In genomic region chr16:2881783-2882459, GRCh38 we compare ENCODE assay signal across 9 cellular contexts. TPM values are rescaled to one million over a fixed set of nuclear protein-coding genes. Genes with fewer than 3 reads are reported as not detected.
DNase-seq lines count a peak whose midpoint lies in the region; ATAC-seq and TF ChIP-seq lines count a peak whose summit lies in the region.
"Not testable (repeated sequence)": the region's sequence is repeated elsewhere in the genome, so short reads cannot be mapped to it uniquely, and the experiment has no call there.
"Had no signal": no experiment of that assay in that cellular context is flagged by ENCODE, and none has a peak within 500 bp of the region (broad histone marks: within the 10 kb centered on the region; RNA-seq: fewer than 3 reads in every experiment).

No MANE protein-coding gene starts in this region.

- not testable (repeated sequence) for H3K27me3 ChIP-seq in mammary epithelial cell (ENCODE audit: insufficient read depth, low read length); right cardiac atrium (ENCODE audit: control insufficient read depth, insufficient read depth); neuron (ENCODE audit: insufficient read depth, low read length); testis

- not testable (repeated sequence) for H3K27ac ChIP-seq in mammary epithelial cell (ENCODE audit: insufficient read depth, low read depth, low read length)
- H3K27ac ChIP-seq in right cardiac atrium (ENCODE audit: low read length), result peak overlapping the region; percentile 82
- H3K27ac ChIP-seq in testis, result peak overlapping the region; percentile 94 to 95

- H3K4me3 ChIP-seq in mammary epithelial cell (replicated peaks in 1 of 3; ENCODE audit: insufficient read depth in 1 of 3, low read depth in 2 of 3, low read length in 3 of 3) (peak overlapping the region; percentile 66 to 93 (median 70)), right cardiac atrium (ENCODE audit: low read length) (peak overlapping the region; percentile 62), neuron (ENCODE audit: low read length) (peak overlapping the region; percentile 92), testis (peak overlapping the region; percentile 67 to 94)

- not testable (repeated sequence) for TF ChIP-seq POLR2A in testis (IDR thresholded peaks at IDR 0.05)

- H4K20me1 ChIP-seq in mammary epithelial cell (ENCODE audit: insufficient read depth, low read length), result not testable (repeated sequence)

- not testable (repeated sequence) for BruUV-seq in mammary epithelial cell (replicated peaks; lab: Mats Ljungman, UMichigan)

- H3K9me3 ChIP-seq in mammary epithelial cell (replicated peaks; ENCODE audit: insufficient read depth, low read length); right cardiac atrium (ENCODE audit: control insufficient read depth, low read length); neuron (ENCODE audit: low read length); testis: not testable (repeated sequence)

- intact Hi-C loops in mammary epithelial cell (cut with micrococcal nuclease) (loop anchor here (2.0 kb wide), 2 partner anchors 23 to 37 kb away; no protein-coding TSS in a partner anchor), right cardiac atrium (cut with DNase I) (loop anchor here in 1 of 4 donors (2.0 kb wide), 1 partner anchor 23 kb away; no protein-coding TSS in a partner anchor)
- intact Hi-C loops in testis (cut with DNase I; ENCODE audit: low total_unique reads), result not testable (repeated sequence)

- DNase-seq in ELF-1 (ENCODE audit: low read depth, low spot score) (peak; percentile 50), NCI-H146 (lab: John Stamatoyannopoulos, UW) (peak; percentile 46), UCSD-AML1 (lab: John Stamatoyannopoulos, UW; ENCODE audit: unreplicated experiment) (peak; percentile 53), mammary epithelial cell (peak; percentile 29), right cardiac atrium (peak in 2 of 3 donors; percentile 52 to 82)
- not testable (repeated sequence) for DNase-seq in testis

- 23% methylated on average over 7 of the region's 41 CpGs for WGBS in mammary epithelial cell (ENCODE audit: low coverage, missing lambda C conversion rate)
- WGBS in right cardiac atrium, result 9% methylated on average over 41 of the region's 41 CpGs
- 9 to 11% methylated on average over 22 to 38 of the region's 41 CpGs for WGBS in testis, 2 donors

- dilution Hi-C loops in mammary epithelial cell (cut with HindIII; ENCODE audit: low sequenced_read_pairs), result loop anchor here (5.0 kb wide), 2 partner anchors 45 to 110 kb away; no protein-coding TSS in a partner anchor

- ATAC-seq in HG02571 (IDR thresholded peaks at IDR 0.05; ENCODE audit: unreplicated experiment), result peak; percentile 8
- ATAC-seq in right cardiac atrium, result peak; percentile 25 to 32

- not testable (repeated sequence) for H3K4me1 ChIP-seq in mammary epithelial cell (ENCODE audit: insufficient read depth, low read length); right cardiac atrium (ENCODE audit: control insufficient read depth, insufficient read depth, low read length); neuron (ENCODE audit: insufficient read depth, low read length); testis

- peak overlapping the region; percentile 97 for H2AFZ ChIP-seq in mammary epithelial cell (ENCODE audit: low read depth, low read length)
- peak overlapping the region; percentile 92 for H2AFZ ChIP-seq in neuron (ENCODE audit: low read depth, low read length)

- H3K36me3 ChIP-seq in mammary epithelial cell (ENCODE audit: insufficient read depth, low read length); neuron (ENCODE audit: insufficient read depth, low read length); testis (ENCODE audit: low read depth, missing control alignments): not testable (repeated sequence)

- not testable (repeated sequence) for TF ChIP-seq CTCF in mammary epithelial cell (conservative IDR thresholded peaks at IDR 0.05 in 1 of 2, IDR thresholded peaks at IDR 0.05 in 1 of 2; ENCODE audit: extremely low read depth in 1 of 2, insufficient read depth in 1 of 2, low read depth in 1 of 2, low read length in 2 of 2); testis (IDR thresholded peaks at IDR 0.05)

- CTCF ChIA-PET in mammary epithelial cell (lab: Charles Lee; ENCODE audit: low non-redundant PET), result not testable (repeated sequence)

- in situ Hi-C loops in mammary epithelial cell (cut with MboI; ENCODE audit: low sequenced_read_pairs in 2 of 2), result loop anchor here in 1 of 2 donors (5.0 kb wide), 1 partner anchor 35 kb away; no protein-coding TSS in a partner anchor

- H3K4me2 ChIP-seq in mammary epithelial cell (ENCODE audit: insufficient read depth, low read depth, low read length), result peak overlapping the region; percentile 87

- H3K79me2 ChIP-seq in mammary epithelial cell (ENCODE audit: insufficient read depth, low read length), result peaks cover 12% of the 10 kb centered on the region

- H3K9ac ChIP-seq in mammary epithelial cell (ENCODE audit: insufficient read depth, low read length), result not testable (repeated sequence)

RNA-seq across cellular contexts. Expression of gene FLYWCH2, which starts 1.1 kb away (rescaled TPM):
- total RNA-seq in mammary epithelial cell, result 10 to 100 TPM; 20.2 to 38.3 TPM
- polyA plus RNA-seq in mammary epithelial cell, result 18.4 TPM
- polyA minus RNA-seq in mammary epithelial cell, result 2.3 TPM
- 10 to 100 TPM; 26.6 to 37.2 (median 29.1) TPM for total RNA-seq in right cardiac atrium
- 44.3 TPM for polyA plus RNA-seq in right cardiac atrium
- total RNA-seq in testis, result 10 to 100 TPM; 96.1 to 96.5 TPM
- 42.3 TPM for polyA plus RNA-seq in testis (ENCODE audit: insufficient read depth, low read depth, low replicate concordance)

RNA-seq across cellular contexts. Expression of gene PRSS22, which starts 24.0 kb away (rescaled TPM):
- total RNA-seq in mammary epithelial cell, result 10 to 100 TPM in 1 of 2 donors, 1 to 10 TPM in 1; 3.1 to 12.3 TPM
- 3.6 TPM for polyA plus RNA-seq in mammary epithelial cell
- polyA minus RNA-seq in mammary epithelial cell, result 19.5 TPM
- total RNA-seq in right cardiac atrium, result not detected
- not detected for polyA plus RNA-seq in right cardiac atrium
- not detected for total RNA-seq in testis
- polyA plus RNA-seq in testis (ENCODE audit: insufficient read depth, low read depth, low replicate concordance), result 0.38 TPM
- total RNA-seq: cardiac septum had no signal

RNA-seq across cellular contexts. Expression of gene FLYWCH1, which starts 29.8 kb away (rescaled TPM):
- total RNA-seq in mammary epithelial cell, result 10 to 100 TPM; 53.2 to 56.1 TPM
- polyA plus RNA-seq in mammary epithelial cell, result 22.3 TPM
- 10.5 TPM for polyA minus RNA-seq in mammary epithelial cell
- 10 to 100 TPM; 35.8 to 43.9 (median 36.4) TPM for total RNA-seq in right cardiac atrium
- polyA plus RNA-seq in right cardiac atrium, result 28.9 TPM
- 10 to 100 TPM; 26.7 to 31.0 TPM for total RNA-seq in testis
- 12.5 TPM for polyA plus RNA-seq in testis (ENCODE audit: insufficient read depth, low read depth, low replicate concordance)

RNA-seq across cellular contexts. Expression of gene ZG16B, which starts 51.8 kb away (rescaled TPM):
- total RNA-seq in mammary epithelial cell, result 1 to 10 TPM in 1 of 2 donors, not detected in 1; 2.7 TPM
- 0.42 TPM for polyA plus RNA-seq in mammary epithelial cell
- polyA minus RNA-seq in mammary epithelial cell, result not detected
- under 1 TPM in 3 of 4 donors, not detected in 1; 0.35 to 0.64 (median 0.51) TPM for total RNA-seq in right cardiac atrium
- polyA plus RNA-seq in right cardiac atrium, result not detected
- 1 to 10 TPM; 1.7 to 3.5 TPM for total RNA-seq in testis
- polyA plus RNA-seq in testis (ENCODE audit: insufficient read depth, low read depth, low replicate concordance), result 1.8 TPM
- total RNA-seq: cardiac septum had no signal
